In the genomic region with DNA sequence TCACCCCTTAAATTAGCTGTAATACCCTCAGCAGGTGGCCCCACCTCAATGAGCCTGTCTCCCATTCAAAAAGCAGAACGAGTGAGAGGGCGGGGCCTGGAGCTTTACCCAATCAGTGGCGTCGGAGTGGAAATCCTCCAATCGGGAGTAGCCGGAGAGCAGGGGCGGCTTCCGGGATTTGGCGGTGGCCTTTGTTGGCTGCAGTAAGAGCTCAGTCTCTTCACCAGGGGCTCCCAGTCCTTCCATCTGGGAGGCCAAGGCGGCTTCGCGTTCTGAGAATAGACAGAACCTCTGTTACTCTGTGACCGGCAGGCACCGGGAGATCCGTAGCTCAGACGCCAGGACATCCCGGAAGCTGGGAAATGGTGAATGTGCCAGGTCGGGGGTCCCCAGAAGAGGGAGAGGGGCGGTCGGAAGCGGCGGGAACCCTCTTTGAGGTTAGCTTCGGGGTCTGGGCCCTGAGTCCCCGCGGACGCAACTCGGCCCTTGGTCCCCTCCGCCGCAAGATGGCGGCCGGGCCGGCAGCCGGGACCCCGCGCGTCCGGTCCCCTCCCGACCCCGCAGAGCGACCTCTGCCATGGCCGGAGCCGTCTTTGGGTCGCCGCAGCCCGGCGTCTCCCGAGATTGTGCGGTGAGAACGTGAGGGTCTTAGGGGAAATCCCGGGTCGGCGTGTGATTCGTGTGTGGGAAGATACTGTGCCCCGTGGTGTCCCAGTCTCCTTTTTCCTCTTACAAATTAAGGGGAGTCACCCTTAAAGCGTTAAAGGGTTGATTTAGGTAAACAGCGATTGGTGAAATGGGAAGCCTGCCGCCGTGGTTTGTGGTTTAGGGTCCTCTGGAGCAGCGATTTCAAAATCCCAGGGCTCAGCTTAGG, we compare ENCODE assay signal across 1 cellular context.
A peak's percentile ranks its signal among the peaks of the same experiment; 100 is the strongest.
TF ChIP-seq lines count a peak whose summit lies in the region.

No MANE protein-coding gene starts in this region.

TF ChIP-seq in HepG2, 621 proteins besides CTCF, POLR2A, EP300 and RAD21 (continued from another document):
- TF ChIP-seq ZNF558 (CRISPR knock-in tag; IDR thresholded peaks at IDR 0.05; ENCODE audit: borderline replicate concordance) (no peak; the same call in 1 of the 2 replicates), ARNT2 (CRISPR knock-in tag; IDR thresholded peaks at IDR 0.05; ENCODE audit: low read depth) (peak; percentile 89), ZNF263 (CRISPR knock-in tag; IDR thresholded peaks at IDR 0.05) (no peak; the same call in 1 of the 2 replicates), TEAD3 (CRISPR knock-in tag; optimal IDR thresholded peaks at IDR 0.05; ENCODE audit: borderline replicate concordance) (peak; percentile 32)
